Comparison of ENCODE assay signal across 16 cellular contexts in genomic region chr2:60513996-60514395, GRCh38. TPM values are rescaled to one million over a fixed set of nuclear protein-coding genes. Genes with fewer than 3 reads are reported as not detected.
DNase-seq lines count a peak whose midpoint lies in the region; ATAC-seq and TF ChIP-seq lines count a peak whose summit lies in the region.
"Had no signal": no experiment of that assay in that cellular context is flagged by ENCODE, and none has a peak within 500 bp of the region (broad histone marks: within the 10 kb centered on the region; RNA-seq: fewer than 3 reads in every experiment).

No MANE protein-coding gene starts in this region.

- intact Hi-C loops in spleen (cut with DNase I; ENCODE audit: low total_unique reads), result no loop called here

- H3K79me2 ChIP-seq in OCI-LY3 (ENCODE audit: low read length) (peaks cover 100% of the 10 kb centered on the region), hepatocyte (peaks cover 94% of the 10 kb centered on the region), GM23248 (ENCODE audit: insufficient read depth) (no peaks in the 10 kb centered on the region)

- H4K20me1 ChIP-seq in BLaER1 treated with 17β-estradiol and CSF1 and Interleukin-3, amounts not matched to agents 10 nM and 100 nM, result peaks cover 0 to 88% (median 62%) of the 10 kb centered on the region in 11 experiments; a peak in 15 of 22 replicates
- H4K20me1 ChIP-seq in OCI-LY3 (ENCODE audit: insufficient read depth, low read length) (peaks cover 99% of the 10 kb centered on the region), hepatocyte (ENCODE audit: insufficient read depth, poor library complexity, severe bottlenecking) (no peaks in the 10 kb centered on the region), GM23248 (ENCODE audit: insufficient read depth) (no peaks in the 10 kb centered on the region)

- no peaks in the 10 kb centered on the region for H3K9me3 ChIP-seq in BLaER1 treated with 17β-estradiol and CSF1 and Interleukin-3, amounts not matched to agents 10 nM and 100 nM (replicated peaks in 1 of 11)
- H3K9me3 ChIP-seq in OCI-LY3 (ENCODE audit: insufficient read depth, low read length), result no peaks in the 10 kb centered on the region
- H3K9me3 ChIP-seq in hepatocyte (ENCODE audit: low read depth), result no peaks in the 10 kb centered on the region
- H3K9me3 ChIP-seq in spleen, result no peaks in the 10 kb centered on the region
- no peaks in the 10 kb centered on the region for H3K9me3 ChIP-seq in GM23248 (ENCODE audit: low read depth)

- in situ Hi-C loops in GM23248 (cut with MboI), result no loop called here

- 91% methylated on average over 4 of the region's 4 CpGs for WGBS in hepatocyte (ENCODE audit: low lambda C conversion rate, missing lambda C conversion rate)
- WGBS in spleen, 5 donors, result 81 to 92% (median 91%) methylated on average over 3 to 4 of the region's 4 CpGs
- WGBS in GM23248 (ENCODE audit: low coverage in 1 of 2, low lambda C conversion rate in 2 of 2, missing lambda C conversion rate in 2 of 2), 2 experiments, result 66 to 76% methylated on average over 4 of the region's 4 CpGs

- no peak for ATAC-seq in HG02885 (IDR thresholded peaks at IDR 0.05; ENCODE audit: poor library complexity, unreplicated experiment)
- ATAC-seq: CD8-positive, alpha-beta T cell had no signal

- H3K9me2 ChIP-seq in hepatocyte (replicated peaks; ENCODE audit: insufficient read depth) (no peaks in the 10 kb centered on the region), GM23248 (ENCODE audit: insufficient read depth) (no peaks in the 10 kb centered on the region)

- H3K4me3 ChIP-seq in BLaER1 treated with 17β-estradiol and CSF1 and Interleukin-3, amounts not matched to agents 10 nM and 100 nM, result no peak overlapping the region
- H3K4me3 ChIP-seq in OCI-LY3 (ENCODE audit: low read length) (no peak overlapping the region), hepatocyte (no peak overlapping the region), spleen (no peak overlapping the region), GM23248 (no peak overlapping the region)

- H3K9ac ChIP-seq in BLaER1 treated with 17β-estradiol and CSF1 and Interleukin-3, amounts not matched to agents 10 nM and 100 nM, result no peak overlapping the region
- H3K9ac ChIP-seq in OCI-LY3 (ENCODE audit: low read length) (no peak overlapping the region), GM23248 (no peak overlapping the region)

- H3K4me1 ChIP-seq in BLaER1 treated with 17β-estradiol and CSF1 and Interleukin-3, amounts not matched to agents 10 nM and 100 nM, result peaks cover 49 to 100% (median 88%) of the 10 kb centered on the region in 10 experiments
- H3K4me1 ChIP-seq in OCI-LY3 (ENCODE audit: low read length), result peaks cover 90% of the 10 kb centered on the region
- peaks cover 49% of the 10 kb centered on the region for H3K4me1 ChIP-seq in hepatocyte (ENCODE audit: insufficient read depth)
- H3K4me1 ChIP-seq in spleen, result peaks cover 12 to 100% (median 66%) of the 10 kb centered on the region in 6 donors
- peaks cover 42% of the 10 kb centered on the region for H3K4me1 ChIP-seq in GM23248 (ENCODE audit: insufficient read depth)

- no peak for TF ChIP-seq CTCF in OCI-LY3 (IDR thresholded peaks at IDR 0.05; ENCODE audit: low read depth, low read length)
- no peak for TF ChIP-seq CTCF in hepatocyte (IDR thresholded peaks at IDR 0.05; ENCODE audit: poor library complexity)
- no peak for TF ChIP-seq CTCF in spleen (IDR thresholded peaks at IDR 0.05 in 8 of 11, conservative IDR thresholded peaks at IDR 0.05 in 3 of 11)

- H3K36me3 ChIP-seq in BLaER1 treated with 17β-estradiol and CSF1 and Interleukin-3, amounts not matched to agents 10 nM and 100 nM, result peaks cover 0 to 95% (median 71%) of the 10 kb centered on the region in 11 experiments; a peak in 17 of 22 replicates
- H3K36me3 ChIP-seq in OCI-LY3 (replicated peaks; ENCODE audit: low read depth, low read length), result peaks cover 79% of the 10 kb centered on the region
- H3K36me3 ChIP-seq in hepatocyte (replicated peaks; ENCODE audit: insufficient read depth, low read depth), result no peaks in the 10 kb centered on the region
- H3K36me3 ChIP-seq in spleen, result peaks cover 0 to 15% (median 0%) of the 10 kb centered on the region in 6 donors
- H3K36me3 ChIP-seq in GM23248 (ENCODE audit: low read depth), result no peaks in the 10 kb centered on the region

- no peaks in the 10 kb centered on the region for H3K27me3 ChIP-seq in BLaER1 treated with 17β-estradiol and CSF1 and Interleukin-3, amounts not matched to agents 10 nM and 100 nM
- no peaks in the 10 kb centered on the region for H3K27me3 ChIP-seq in OCI-LY3 (ENCODE audit: low read depth, low read length)
- H3K27me3 ChIP-seq in hepatocyte, result no peaks in the 10 kb centered on the region
- H3K27me3 ChIP-seq in spleen (replicated peaks in 1 of 7), result no peaks in the 10 kb centered on the region
- no peaks in the 10 kb centered on the region for H3K27me3 ChIP-seq in GM23248 (replicated peaks; ENCODE audit: insufficient read depth)

- peak overlapping the region in 9 of 11 experiments; percentile 17 to 84 (median 73); a peak in 12 of 22 replicates for H3K4me2 ChIP-seq in BLaER1 treated with 17β-estradiol and CSF1 and Interleukin-3, amounts not matched to agents 10 nM and 100 nM
- H3K4me2 ChIP-seq in OCI-LY3 (ENCODE audit: low read length) (peak overlapping the region; percentile 1; the same call in 1 of the 2 replicates), hepatocyte (peak overlapping the region; percentile 45), GM23248 (ENCODE audit: unreplicated experiment) (no peak overlapping the region)

- peak overlapping the region in 6 of 11 experiments; percentile 4 to 41 (median 22); a peak in 6 of 22 replicates for H3K27ac ChIP-seq in BLaER1 treated with 17β-estradiol and CSF1 and Interleukin-3, amounts not matched to agents 10 nM and 100 nM
- H3K27ac ChIP-seq in OCI-LY3 (ENCODE audit: low read length), result no peak overlapping the region
- H3K27ac ChIP-seq in hepatocyte, result peak overlapping the region; percentile 93
- H3K27ac ChIP-seq in spleen, result peak overlapping the region in 2 of 8 donors; percentile 27 to 61
- no peak overlapping the region for H3K27ac ChIP-seq in GM23248

- TF ChIP-seq POLR2A in spleen (IDR thresholded peaks at IDR 0.05), result no peak

- DNase-seq in hepatocyte (ENCODE audit: low spot score) (no peak), spleen (peak; percentile 58), DMS79 (lab: John Stamatoyannopoulos, UW) (no peak), NCI-H82 treated with DMSO at 0.1 percent for 48 hours (lab: John Stamatoyannopoulos, UW; ENCODE audit: unreplicated experiment) (no peak), GM23248 (no peak)
- DNase-seq: Calu3; CD8-positive, alpha-beta T cell; NCI-H1092 treated with DMSO at 0.1 percent for 48 hours; NCI-H1694; NCI-H2081 treated with DMSO at 0.1 percent for 48 hours; NCI-H446 treated with DMSO at 0.1 percent for 48 hours; NK-92 treated with Interleukin-12 subunit alpha and Interleukin-12 subunit beta, amount 100 ng/mL, for 24 hours; Right ventricle myocardium superior had no signal

- H2AFZ ChIP-seq in OCI-LY3 (ENCODE audit: low read depth, low read length), result no peak overlapping the region
- H2AFZ ChIP-seq in hepatocyte, result no peak overlapping the region
- H2AFZ ChIP-seq in GM23248, result no peak overlapping the region

- peaks cover 38% of the 10 kb centered on the region for H3F3A ChIP-seq in GM23248 (ENCODE audit: insufficient read depth)

RNA-seq across cellular contexts. Expression of gene BCL11A, which starts 39.5 kb away (rescaled TPM):
- total RNA-seq in hepatocyte, result 11.6 and 14.4 TPM in 2 replicates
- 18.4 and 22.6 TPM in 2 replicates for polyA plus RNA-seq in hepatocyte
- 100 to 1,000 TPM in 3 of 7 donors, 10 to 100 TPM in 4; 65.9 to 121 (median 92.7) TPM for total RNA-seq in spleen
- polyA plus RNA-seq in spleen, result 10 to 100 TPM; 41.1 to 61.6 (median 44.8) TPM
- 1.8 and 3.5 TPM in 2 replicates for total RNA-seq in GM23248 (2014; rRNA removed; shearing (Covaris generic))
- polyA plus RNA-seq in GM23248 (2016; fragmentation: Nextera tagmentation; extraction: Ambion mirVana), result 8.9 and 9.6 TPM in 2 replicates

Comparison
In these comparisons a context has a peak if more than half of its experiments do, and no peak if none do; other contexts are left out.
1. H3K27ac ChIP-seq: peak in BLaER1 treated with 17β-estradiol and CSF1 and Interleukin-3, amounts not matched to agents 10 nM and 100 nM (6 of 11) and hepatocyte (single experiment); none in OCI-LY3 (single experiment) and GM23248 (single experiment).